In the genomic region with DNA sequence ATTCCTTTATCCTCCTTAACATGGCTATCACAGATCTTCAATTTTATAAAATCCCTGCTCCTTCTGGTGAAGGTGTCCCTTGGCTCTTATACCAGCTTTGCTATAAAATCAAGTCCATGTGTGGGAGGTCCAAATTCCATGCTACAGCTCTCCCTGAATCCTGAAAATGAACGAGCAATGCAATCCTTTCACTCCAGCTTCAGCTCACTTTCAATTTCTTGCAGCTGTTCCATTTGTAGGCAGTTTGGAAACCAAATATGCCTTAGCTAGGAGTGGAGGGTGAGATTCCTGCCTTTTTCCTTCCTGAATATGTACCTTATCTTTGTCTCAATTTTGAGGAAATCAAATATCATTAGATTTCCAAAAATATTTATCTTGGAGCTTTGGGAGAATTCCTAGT, we compare ENCODE assay signal across 12 cellular contexts.
DNase-seq lines count a peak whose midpoint lies in the region; TF ChIP-seq lines count a peak whose summit lies in the region.
"Had no signal": no experiment of that assay in that cellular context is flagged by ENCODE, and none has a peak within 500 bp of the region (broad histone marks: within the 10 kb centered on the region; RNA-seq: fewer than 3 reads in every experiment).

No MANE protein-coding gene starts in this region.

- TF ChIP-seq CTCF in coronary artery (IDR thresholded peaks at IDR 0.05) (no peak), fibroblast of the aortic adventitia (IDR thresholded peaks at IDR 0.05; ENCODE audit: insufficient read depth, low read length) (no peak)

- no peak for DNase-seq in coronary artery (ENCODE audit: low spot score)
- DNase-seq in fibroblast of the aortic adventitia (ENCODE audit: low read depth): peak; percentile 6
- peak; percentile 5 for DNase-seq in stromal cell of bone marrow (ENCODE audit: low read depth)
- DNase-seq in amniotic stem cell (lab: John Stamatoyannopoulos, UW): no peak
- no peak for DNase-seq in NCI-H1436 (lab: John Stamatoyannopoulos, UW)
- DNase-seq in cerebellar cortex (ENCODE audit: low spot score): no peak
- DNase-seq: Calu3; CD8-positive, alpha-beta T cell; DMS79 treated with DMSO at 0.1 percent for 48 hours had no signal

- H3K4me3 ChIP-seq in coronary artery (peak overlapping the region; percentile 16), fibroblast of the aortic adventitia (ENCODE audit: low read depth, low read length) (no peak overlapping the region)
- H3K4me3 ChIP-seq: BLaER1 treated with 17β-estradiol and CSF1 and Interleukin-3, amounts not matched to agents 10 nM and 100 nM; GM12878; HAP-1 had no signal

- H3K27ac ChIP-seq in coronary artery: no peak overlapping the region
- H3K27ac ChIP-seq: BLaER1 treated with 17β-estradiol and CSF1 and Interleukin-3, amounts not matched to agents 10 nM and 100 nM had no signal

Comparison
In these comparisons a context has a peak if more than half of its experiments do, and no peak if none do; other contexts are left out.
1. DNase-seq: peak in fibroblast of the aortic adventitia (single experiment) and stromal cell of bone marrow (single experiment); none in coronary artery (single experiment), amniotic stem cell (single experiment), NCI-H1436 (single experiment) and cerebellar cortex (single experiment).